ENCODE assay signal across 1 cellular context in genomic region chr11:91822805-91823204, GRCh38.
A peak's percentile ranks its signal among the peaks of the same experiment; 100 is the strongest.
TF ChIP-seq lines count a peak whose summit lies in the region.

No MANE protein-coding gene starts in this region.

TF ChIP-seq in K562, 482 proteins besides CTCF, POLR2A, EP300 and RAD21 (continued from another document):
- TF ChIP-seq ZNF318 (IDR thresholded peaks at IDR 0.05; ENCODE audit: borderline replicate concordance in 1 of 2, low read depth in 1 of 2): no peak
- peak; percentile 76 for TF ChIP-seq FOSL1 (tag; conservative IDR thresholded peaks at IDR 0.05)
- TF ChIP-seq ZFP91 (CRISPR knock-in tag; IDR thresholded peaks at IDR 0.05): no peak
- TF ChIP-seq ZNF766 (CRISPR knock-in tag; conservative IDR thresholded peaks at IDR 0.05): 0 out of 2 replicates have a peak, but pooled peaks have one; percentile 4
- TF ChIP-seq ARID1B (IDR thresholded peaks at IDR 0.05): 0 out of 2 replicates have a peak, but pooled peaks have one; percentile 15
- 0 out of 2 replicates have a peak, but pooled peaks have one; percentile 50 for TF ChIP-seq JUN (IDR thresholded peaks at IDR 0.05; ENCODE audit: borderline replicate concordance, low read depth, low read length)
- TF ChIP-seq JUN (CRISPR knock-in tag; IDR thresholded peaks at IDR 0.05; ENCODE audit: borderline replicate concordance): no peak
- TF ChIP-seq MAZ (CRISPR knock-in tag; conservative IDR thresholded peaks at IDR 0.05 in 1 of 2, IDR thresholded peaks at IDR 0.05 in 1 of 2): peak in 1 of 2 experiments; percentile 42; a peak in 1 of 4 replicates
- TF ChIP-seq DPF2 (IDR thresholded peaks at IDR 0.05): peak; percentile 53; the same call in 1 of the 2 replicates
- peak; percentile 40 for TF ChIP-seq VEZF1 (CRISPR knock-in tag; IDR thresholded peaks at IDR 0.05)
- TF ChIP-seq PRDM10 (IDR thresholded peaks at IDR 0.05; ENCODE audit: partially characterized antibody): peak; percentile 20
- peak; percentile 61 for TF ChIP-seq ZNF384 (IDR thresholded peaks at IDR 0.05; ENCODE audit: low read depth, low read length)
- peak; percentile 72; the same call in 1 of the 2 replicates for TF ChIP-seq JUND (IDR thresholded peaks at IDR 0.05; ENCODE audit: borderline replicate concordance, low read depth, low read length)
- TF ChIP-seq JUND (tag; IDR thresholded peaks at IDR 0.05; ENCODE audit: borderline replicate concordance, low read depth, low read length): peak; percentile 43; the same call in 1 of the 3 replicates
- TF ChIP-seq ZNF431 (CRISPR knock-in tag; IDR thresholded peaks at IDR 0.05): no peak
- TF ChIP-seq ZNF561 (CRISPR knock-in tag; conservative IDR thresholded peaks at IDR 0.05): no peak
- TF ChIP-seq C11orf30 (IDR thresholded peaks at IDR 0.05; ENCODE audit: low read depth): peak; percentile 5; the same call in 1 of the 2 replicates
- 0 out of 2 replicates have a peak, but pooled peaks have one; percentile 4 for TF ChIP-seq CBFA2T3 (IDR thresholded peaks at IDR 0.05)
- 0 out of 2 replicates have a peak, but pooled peaks have one; percentile 45 for TF ChIP-seq ATF3 (IDR thresholded peaks at IDR 0.05)
- TF ChIP-seq ATF3 (CRISPR knock-in tag; conservative IDR thresholded peaks at IDR 0.05): no peak
- no peak for TF ChIP-seq CEBPZ (IDR thresholded peaks at IDR 0.05; ENCODE audit: borderline replicate concordance, low read depth, low read length)
